ENCODE assay signal across 8 cellular contexts in the genomic region with DNA sequence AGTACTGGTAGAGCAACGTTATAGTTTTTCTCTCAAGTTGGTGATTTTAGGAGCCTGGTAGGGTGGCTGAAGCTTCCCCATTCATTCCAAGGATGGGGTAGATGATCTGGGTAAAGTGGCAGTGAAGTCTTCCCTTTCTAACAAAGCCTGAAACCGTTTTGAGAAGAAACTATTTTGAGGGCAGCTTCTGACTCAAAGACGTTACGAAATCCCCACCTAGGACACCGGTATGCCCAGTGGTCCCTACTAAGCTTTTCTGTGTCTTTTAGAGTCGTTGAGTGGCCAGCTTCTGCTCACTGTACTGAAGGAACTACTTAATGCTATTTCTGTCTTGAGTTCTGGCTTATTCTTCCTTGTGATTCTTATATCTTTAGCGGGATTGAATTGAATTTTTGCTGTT. TPM values are rescaled to one million over a fixed set of nuclear protein-coding genes. Genes with fewer than 3 reads are reported as not detected.
DNase-seq lines count a peak whose midpoint lies in the region; TF ChIP-seq lines count a peak whose summit lies in the region.

No MANE protein-coding gene starts in this region.

- H3K4me1 Mint-ChIP-seq in activated naive CD8-positive, alpha-beta T cell treated with anti-CD3 and anti-CD28 coated beads for 36 hours, result peaks cover 30% of the 10 kb centered on the region

- TF ChIP-seq CTCF in cardiac muscle cell (IDR thresholded peaks at IDR 0.05; ENCODE audit: low read depth, low read length) (no peak), liver (IDR thresholded peaks at IDR 0.05; ENCODE audit: low read depth, low read length, missing input control) (no peak), GM13976 (IDR thresholded peaks at IDR 0.05; ENCODE audit: borderline replicate concordance, control extremely low read depth, extremely low read depth, insufficient read depth, missing control alignments) (no peak)

- H3K4me3 Mint-ChIP-seq in activated naive CD8-positive, alpha-beta T cell treated with anti-CD3 and anti-CD28 coated beads for 36 hours, result peak overlapping the region; percentile 91

- WGBS in liver, result 39% methylated on average over 7 of the region's 7 CpGs
- WGBS in urinary bladder, result 32% methylated on average over 7 of the region's 7 CpGs

- in situ Hi-C loops in GM13976 (cut with MboI; ENCODE audit: low sequenced_read_pairs, unreplicated experiment), result no loop called here

- peak overlapping the region; percentile 4 to 27 for H3K9ac ChIP-seq in liver (ENCODE audit: low read depth in 1 of 2, low read length in 2 of 2)

- no peaks in the 10 kb centered on the region for H3K27me3 Mint-ChIP-seq in activated naive CD8-positive, alpha-beta T cell treated with anti-CD3 and anti-CD28 coated beads for 36 hours

- H3K9me3 Mint-ChIP-seq in activated naive CD8-positive, alpha-beta T cell treated with anti-CD3 and anti-CD28 coated beads for 36 hours, result no peaks in the 10 kb centered on the region

- intact Hi-C loops in cardiac septum (cut with DNase I), result loop anchor here (5.0 kb wide), 1 partner anchor 84 kb away; no protein-coding TSS in a partner anchor

- H3K27ac ChIP-seq in cardiac muscle cell (peak overlapping the region; percentile 52), liver (ENCODE audit: low read depth in 1 of 2, low read length in 2 of 2) (peak overlapping the region in 1 of 2 donors; percentile 70), urinary bladder (ENCODE audit: low read depth) (no peak overlapping the region)

- H3K9me3 ChIP-seq in cardiac muscle cell (ENCODE audit: low read depth), result no peaks in the 10 kb centered on the region
- no peaks in the 10 kb centered on the region for H3K9me3 ChIP-seq in liver (ENCODE audit: control insufficient read depth in 4 of 4, low read length in 3 of 4)

- H3K4me1 ChIP-seq in cardiac muscle cell (ENCODE audit: low read depth) (no peaks in the 10 kb centered on the region), liver (ENCODE audit: control insufficient read depth in 4 of 4, insufficient read depth in 4 of 4, low read length in 3 of 4) (peaks cover 0 to 22% (median 15%) of the 10 kb centered on the region in 4 donors), urinary bladder (ENCODE audit: insufficient read depth) (peaks cover 3% of the 10 kb centered on the region)

- H3K27me3 ChIP-seq in cardiac muscle cell, result no peaks in the 10 kb centered on the region
- no peaks in the 10 kb centered on the region for H3K27me3 ChIP-seq in liver (ENCODE audit: control insufficient read depth in 4 of 4, insufficient read depth in 4 of 4, low read length in 3 of 4)

- no peak for TF ChIP-seq RAD21 in liver (IDR thresholded peaks at IDR 0.05)

- DNase-seq in cardiac muscle cell (ENCODE audit: low read depth in 1 of 2, low spot score in 1 of 2) (peak in 1 of 2 donors; percentile 14), cardiac septum (ENCODE audit: low spot score) (no peak), GF-D8 (lab: John Stamatoyannopoulos, UW) (no peak), NCI-H1417 (lab: John Stamatoyannopoulos, UW) (no peak), GM13976 (ENCODE audit: low spot score) (no peak)
- DNase-seq in activated naive CD8-positive, alpha-beta T cell treated with anti-CD3 and anti-CD28 coated beads for 36 hours, result no peak

- H3K36me3 ChIP-seq in cardiac muscle cell (no peaks in the 10 kb centered on the region), liver (ENCODE audit: control insufficient read depth in 4 of 4, insufficient read depth in 3 of 4, low read depth in 1 of 4, low read length in 3 of 4) (no peaks in the 10 kb centered on the region), urinary bladder (ENCODE audit: insufficient read depth) (no peaks in the 10 kb centered on the region)

- H3K27ac Mint-ChIP-seq in activated naive CD8-positive, alpha-beta T cell treated with anti-CD3 and anti-CD28 coated beads for 36 hours, result peak overlapping the region; percentile 87

- H3K4me3 ChIP-seq in cardiac muscle cell (peak overlapping the region; percentile 68), liver (ENCODE audit: low read depth in 1 of 3, low read length in 3 of 3) (peak overlapping the region; percentile 79 to 98 (median 84)), urinary bladder (ENCODE audit: low read depth, low read length) (peak overlapping the region; percentile 100)

- H3K36me3 Mint-ChIP-seq in activated naive CD8-positive, alpha-beta T cell treated with anti-CD3 and anti-CD28 coated beads for 36 hours, result no peaks in the 10 kb centered on the region

TF ChIP-seq in liver, 16 proteins besides CTCF, POLR2A, EP300 and RAD21:
- no peak for TF ChIP-seq JUND (IDR thresholded peaks at IDR 0.05)
- no peak for TF ChIP-seq RXRA (IDR thresholded peaks at IDR 0.05)
- TF ChIP-seq FOXA2 (IDR thresholded peaks at IDR 0.05), result no peak
- TF ChIP-seq ATF3 (IDR thresholded peaks at IDR 0.05), result no peak
- TF ChIP-seq TAF1 (conservative IDR thresholded peaks at IDR 0.05), result no peak
- no peak for TF ChIP-seq EGR1 (IDR thresholded peaks at IDR 0.05; ENCODE audit: low read depth in 2 of 2)
- TF ChIP-seq, protein P1, sequence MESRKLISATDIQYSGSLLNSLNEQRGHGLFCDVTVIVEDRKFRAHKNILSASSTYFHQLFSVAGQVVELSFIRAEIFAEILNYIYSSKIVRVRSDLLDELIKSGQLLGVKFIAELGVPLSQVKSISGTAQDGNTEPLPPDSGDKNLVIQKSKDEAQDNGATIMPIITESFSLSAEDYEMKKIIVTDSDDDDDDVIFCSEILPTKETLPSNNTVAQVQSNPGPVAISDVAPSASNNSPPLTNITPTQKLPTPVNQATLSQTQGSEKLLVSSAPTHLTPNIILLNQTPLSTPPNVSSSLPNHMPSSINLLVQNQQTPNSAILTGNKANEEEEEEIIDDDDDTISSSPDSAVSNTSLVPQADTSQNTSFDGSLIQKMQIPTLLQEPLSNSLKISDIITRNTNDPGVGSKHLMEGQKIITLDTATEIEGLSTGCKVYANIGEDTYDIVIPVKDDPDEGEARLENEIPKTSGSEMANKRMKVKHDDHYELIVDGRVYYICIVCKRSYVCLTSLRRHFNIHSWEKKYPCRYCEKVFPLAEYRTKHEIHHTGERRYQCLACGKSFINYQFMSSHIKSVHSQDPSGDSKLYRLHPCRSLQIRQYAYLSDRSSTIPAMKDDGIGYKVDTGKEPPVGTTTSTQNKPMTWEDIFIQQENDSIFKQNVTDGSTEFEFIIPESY (IDR thresholded peaks at IDR 0.05), result no peak
- TF ChIP-seq HNF4G (IDR thresholded peaks at IDR 0.05), result no peak
- TF ChIP-seq FOXA1 (IDR thresholded peaks at IDR 0.05), result no peak
- TF ChIP-seq MAX (IDR thresholded peaks at IDR 0.05), result no peak
- no peak for TF ChIP-seq NR2F2 (IDR thresholded peaks at IDR 0.05)
- no peak for TF ChIP-seq YY1 (IDR thresholded peaks at IDR 0.05)
- TF ChIP-seq REST (IDR thresholded peaks at IDR 0.05), result no peak
- TF ChIP-seq SP1 (IDR thresholded peaks at IDR 0.05), result no peak
- TF ChIP-seq GABPA (IDR thresholded peaks at IDR 0.05 in 1 of 2, conservative IDR thresholded peaks at IDR 0.05 in 1 of 2), result no peak
- TF ChIP-seq HNF4A (conservative IDR thresholded peaks at IDR 0.05), result no peak

RNA-seq across cellular contexts. Expression of gene WDTC1, which starts 1.4 kb away (rescaled TPM):
- 49.9 and 52.5 TPM in 2 replicates for total RNA-seq in cardiac muscle cell
- 18.9 and 22.8 TPM in 2 replicates for polyA plus RNA-seq in cardiac muscle cell
- total RNA-seq in cardiac septum, result 53.6 TPM
- 10 to 100 TPM; 14.1 to 15.3 TPM for total RNA-seq in activated naive CD8-positive, alpha-beta T cell treated with anti-CD3 and anti-CD28 coated beads for 36 hours
- total RNA-seq in liver, result 10 to 100 TPM; 19.8 to 25.0 TPM
- 10 to 100 TPM in 1 of 2 donors, 1 to 10 TPM in 1; 4.6 to 19.4 TPM for polyA plus RNA-seq in liver
- 16.5 TPM for total RNA-seq in urinary bladder
- 39.8 TPM for polyA plus RNA-seq in urinary bladder
